14 cellular contexts compared by ENCODE assay signal in genomic region chr10:132589015-132589414, GRCh38. TPM values are rescaled to one million over a fixed set of nuclear protein-coding genes. Genes with fewer than 3 reads are reported as not detected.
A peak's percentile ranks its signal among the peaks of the same experiment; 100 is the strongest.
DNase-seq lines count a peak whose midpoint lies in the region; ATAC-seq and TF ChIP-seq lines count a peak whose summit lies in the region.
"Had no signal": no experiment of that assay in that cellular context is flagged by ENCODE, and none has a peak within 500 bp of the region (broad histone marks: within the 10 kb centered on the region; RNA-seq: fewer than 3 reads in every experiment).

No MANE protein-coding gene starts in this region.

- no peaks in the 10 kb centered on the region for H3K27me3 Mint-ChIP-seq in central memory CD8-positive, alpha-beta T cell
- peaks cover 0 to 2% (median 0%) of the 10 kb centered on the region in 5 donors for H3K27me3 Mint-ChIP-seq in naive thymus-derived CD4-positive, alpha-beta T cell

- H3K36me3 Mint-ChIP-seq in activated naive CD4-positive, alpha-beta T cell treated with anti-CD3 and anti-CD28 coated beads, Interleukin-2, amount 50 U/mL, for 72 hours = no peaks in the 10 kb centered on the region
- no peaks in the 10 kb centered on the region for H3K36me3 Mint-ChIP-seq in central memory CD8-positive, alpha-beta T cell (ENCODE audit: insufficient read depth)
- peaks cover 0 to 17% (median 11%) of the 10 kb centered on the region in 5 donors for H3K36me3 Mint-ChIP-seq in naive thymus-derived CD4-positive, alpha-beta T cell

- CTCF ChIA-PET in naive thymus-derived CD4-positive, alpha-beta T cell (lab: Charles Lee) = interaction anchor here (1.5 kb wide), 1 partner anchor 130 kb away, joined by 3 read pairs; no protein-coding TSS in a partner anchor

- peak overlapping the region; percentile 63 to 85 for H3K27ac Mint-ChIP-seq in activated naive CD4-positive, alpha-beta T cell treated with anti-CD3 and anti-CD28 coated beads, Interleukin-2, amount 50 U/mL, for 72 hours
- H3K27ac Mint-ChIP-seq in central memory CD8-positive, alpha-beta T cell (ENCODE audit: low read depth) = no peak overlapping the region
- H3K27ac Mint-ChIP-seq in naive thymus-derived CD4-positive, alpha-beta T cell = peak overlapping the region in 5 of 9 donors; percentile 3 to 85 (median 80)

- H3K4me3 Mint-ChIP-seq in central memory CD8-positive, alpha-beta T cell = no peak overlapping the region
- H3K4me3 Mint-ChIP-seq in naive thymus-derived CD4-positive, alpha-beta T cell = peak overlapping the region; percentile 42 to 85 (median 74)

- no peak overlapping the region for H3K4me2 ChIP-seq in MM.1S (ENCODE audit: low read depth, low read length)

- no peak overlapping the region for H3K9ac ChIP-seq in MM.1S (ENCODE audit: low read length)

- POLR2A ChIA-PET in naive thymus-derived CD4-positive, alpha-beta T cell (lab: Charles Lee) = interaction anchor here (0.7 kb wide), 1 partner anchor 129 kb away, joined by 3 read pairs; no protein-coding TSS in a partner anchor

- H3F3A ChIP-seq in MM.1S (ENCODE audit: insufficient read depth, low read length) = no peaks in the 10 kb centered on the region

- DNase-seq in activated naive CD4-positive, alpha-beta T cell treated with anti-CD3 and anti-CD28 coated beads, Interleukin-2, amount 50 U/mL, for 72 hours (ENCODE audit: low spot score in 2 of 2) = no peak
- DNase-seq in activated naive CD4-positive, alpha-beta T cell treated with anti-CD3 and anti-CD28 coated beads, Interleukin-2, amount 50 U/mL, for 16 hours = no peak
- DNase-seq in central memory CD8-positive, alpha-beta T cell (ENCODE audit: low spot score in 2 of 2) = no peak
- DNase-seq in naive thymus-derived CD4-positive, alpha-beta T cell = no peak
- DNase-seq in tibial artery = no peak
- DNase-seq in EL = no peak
- no peak for DNase-seq in MM.1S
- DNase-seq: BE2C; effector CD4-positive, alpha-beta T cell; GOT3; NCI-H2107; stimulated activated naive CD4-positive, alpha-beta T cell treated with Interleukin-2 at 50 U/mL for 16 hours had no signal

- no peak overlapping the region for H3K4me3 ChIP-seq in naive thymus-derived CD4-positive, alpha-beta T cell (ENCODE audit: low read length)
- no peak overlapping the region for H3K4me3 ChIP-seq in tibial artery
- H3K4me3 ChIP-seq in MM.1S (ENCODE audit: low read length) = no peak overlapping the region
- H3K4me3 ChIP-seq: hepatocyte had no signal

- intact Hi-C loops in naive thymus-derived CD4-positive, alpha-beta T cell (cut with micrococcal nuclease) = no loop called here
- intact Hi-C loops in tibial artery (cut with DNase I; ENCODE audit: low total_unique reads) = no loop called here

- 0 out of 2 replicates have a peak, but pooled peaks cover 4% of the 10 kb centered on the region for H3K79me2 ChIP-seq in MM.1S (ENCODE audit: low read length)

- no peak for TF ChIP-seq CTCF in tibial artery (IDR thresholded peaks at IDR 0.05)
- no peak for TF ChIP-seq CTCF in MM.1S (IDR thresholded peaks at IDR 0.05; ENCODE audit: low read length)

- H3K27ac ChIP-seq in naive thymus-derived CD4-positive, alpha-beta T cell (ENCODE audit: low read depth, low read length) = no peak overlapping the region
- H3K27ac ChIP-seq in tibial artery = peak overlapping the region; percentile 78 to 80
- no peak overlapping the region for H3K27ac ChIP-seq in MM.1S (ENCODE audit: low read length)

- ATAC-seq in activated naive CD4-positive, alpha-beta T cell treated with anti-CD3 and anti-CD28 coated beads, Interleukin-2, amount 50 U/mL, for 72 hours = no peak
- ATAC-seq in central memory CD8-positive, alpha-beta T cell (replicated peaks; ENCODE audit: extremely low read depth, poor library complexity, severe bottlenecking) = peak; percentile 15
- ATAC-seq in naive thymus-derived CD4-positive, alpha-beta T cell = peak; percentile 36
- ATAC-seq in HG03175 (IDR thresholded peaks at IDR 0.05; ENCODE audit: unreplicated experiment) = no peak

- H3K36me3 ChIP-seq in naive thymus-derived CD4-positive, alpha-beta T cell (ENCODE audit: control insufficient read depth in 2 of 3, insufficient read depth in 3 of 3, low read length in 3 of 3) = no peaks in the 10 kb centered on the region
- H3K36me3 ChIP-seq in tibial artery (no peaks in the 10 kb centered on the region), MM.1S (replicated peaks; ENCODE audit: insufficient read depth, low read length) (no peaks in the 10 kb centered on the region)
- H3K36me3 ChIP-seq: BE2C had no signal

- H2AFZ ChIP-seq in MM.1S (ENCODE audit: low read length) = no peak overlapping the region
- H2AFZ ChIP-seq: hepatocyte had no signal

- H3K27me3 ChIP-seq in naive thymus-derived CD4-positive, alpha-beta T cell (ENCODE audit: control insufficient read depth in 2 of 2, insufficient read depth in 2 of 2, low read length in 2 of 2) = no peaks in the 10 kb centered on the region
- H3K27me3 ChIP-seq in tibial artery (no peaks in the 10 kb centered on the region), MM.1S (replicated peaks; ENCODE audit: insufficient read depth, low read length) (no peaks in the 10 kb centered on the region)
- H3K27me3 ChIP-seq: BE2C, hepatocyte had no signal

- H3K4me1 ChIP-seq in naive thymus-derived CD4-positive, alpha-beta T cell (ENCODE audit: control insufficient read depth in 2 of 2, insufficient read depth in 2 of 2, low read length in 2 of 2) = peaks cover 5 to 26% of the 10 kb centered on the region in 2 donors
- peaks cover 7 to 97% (median 81%) of the 10 kb centered on the region in 4 donors for H3K4me1 ChIP-seq in tibial artery
- H3K4me1 ChIP-seq in MM.1S (ENCODE audit: low read length) = no peaks in the 10 kb centered on the region
- H3K4me1 ChIP-seq: BE2C had no signal

- no peaks in the 10 kb centered on the region for H4K20me1 ChIP-seq in MM.1S (ENCODE audit: insufficient read depth, low read length)

- peaks cover 36% of the 10 kb centered on the region for H3K4me1 Mint-ChIP-seq in central memory CD8-positive, alpha-beta T cell
- peaks cover 52 to 87% (median 74%) of the 10 kb centered on the region in 7 donors for H3K4me1 Mint-ChIP-seq in naive thymus-derived CD4-positive, alpha-beta T cell

- no peaks in the 10 kb centered on the region for H3K9me3 ChIP-seq in naive thymus-derived CD4-positive, alpha-beta T cell (ENCODE audit: control insufficient read depth in 2 of 3, low read length in 3 of 3)
- H3K9me3 ChIP-seq in tibial artery (no peaks in the 10 kb centered on the region), MM.1S (replicated peaks; ENCODE audit: insufficient read depth, low read length) (no peaks in the 10 kb centered on the region)
- H3K9me3 ChIP-seq: BE2C had no signal

- no peaks in the 10 kb centered on the region for H3K9me3 Mint-ChIP-seq in activated naive CD4-positive, alpha-beta T cell treated with anti-CD3 and anti-CD28 coated beads, Interleukin-2, amount 50 U/mL, for 72 hours
- no peaks in the 10 kb centered on the region for H3K9me3 Mint-ChIP-seq in central memory CD8-positive, alpha-beta T cell
- peaks cover 0 to 5% (median 0%) of the 10 kb centered on the region in 11 donors for H3K9me3 Mint-ChIP-seq in naive thymus-derived CD4-positive, alpha-beta T cell

- no peaks in the 10 kb centered on the region for H3K9me2 ChIP-seq in MM.1S (replicated peaks; ENCODE audit: insufficient read depth, low read length)

RNA-seq across cellular contexts. Expression of gene INPP5A, which starts 51.4 kb away (rescaled TPM):
- 10 to 100 TPM; 10.5 to 14.0 TPM for total RNA-seq in activated naive CD4-positive, alpha-beta T cell treated with anti-CD3 and anti-CD28 coated beads, Interleukin-2, amount 50 U/mL, for 72 hours
- total RNA-seq in naive thymus-derived CD4-positive, alpha-beta T cell = 10 to 100 TPM; 15.5 to 30.7 (median 28.7) TPM
- polyA plus RNA-seq in naive thymus-derived CD4-positive, alpha-beta T cell = 1 to 10 TPM in 1 of 2 donors, under 1 TPM in 1; 0.97 to 2.0 TPM

Comparison
In these comparisons a context has a peak if more than half of its experiments do, and no peak if none do; other contexts are left out.
1. ATAC-seq: peak in central memory CD8-positive, alpha-beta T cell (single experiment) and naive thymus-derived CD4-positive, alpha-beta T cell (single experiment); none in activated naive CD4-positive, alpha-beta T cell treated with anti-CD3 and anti-CD28 coated beads, Interleukin-2, amount 50 U/mL, for 72 hours (0 of 2) and HG03175 (single experiment).
2. H3K27ac ChIP-seq: peak in tibial artery (2 of 2); none in naive thymus-derived CD4-positive, alpha-beta T cell (single experiment) and MM.1S (single experiment).